In genomic region chr9:99906403-99907207, GRCh38 we compare ENCODE assay signal across 8 cellular contexts. TPM values are rescaled to one million over a fixed set of nuclear protein-coding genes. Genes with fewer than 3 reads are reported as not detected.
DNase-seq lines count a peak whose midpoint lies in the region; ATAC-seq and TF ChIP-seq lines count a peak whose summit lies in the region.

TSS of gene STX17 (plus strand) at chr9:99906654. CDS start at chr9:99915240, 8,586 bp downstream.

- intact Hi-C loops in right lobe of liver (cut with DNase I), result no loop called here

- peak within 1 kb of the TSS; percentile 77 to 90 (median 88) for H3K4me3 ChIP-seq in right lobe of liver

- WGBS in right lobe of liver (ENCODE audit: insufficient coverage, low coverage, low lambda C conversion rate, missing lambda C conversion rate), result 3% methylated on average over 12 of the region's 76 CpGs

- peak within 1 kb of the TSS; percentile 96 to 99 (median 99) for H3K27ac ChIP-seq in right lobe of liver

- H3K4me1 ChIP-seq in right lobe of liver, result peaks cover 0 to 10% (median 3%) of the 10 kb centered on the region in 4 donors

- no peaks in the 10 kb centered on the region for H3K9me3 ChIP-seq in right lobe of liver

- TF ChIP-seq CTCF in right lobe of liver (IDR thresholded peaks at IDR 0.05), result peak in 1 of 4 donors; percentile 9

- no peaks in the 10 kb centered on the region for H3K36me3 ChIP-seq in right lobe of liver

- ATAC-seq in GM19025 (IDR thresholded peaks at IDR 0.05; ENCODE audit: low read depth, unreplicated experiment) (peak; percentile 79), HG03342 (IDR thresholded peaks at IDR 0.05; ENCODE audit: unreplicated experiment) (peak; percentile 87), right lobe of liver (peak; percentile 92 to 98 (median 95))

- no peaks in the 10 kb centered on the region for H3K27me3 ChIP-seq in right lobe of liver

- peak; percentile 85 for TF ChIP-seq POLR2A in right lobe of liver (IDR thresholded peaks at IDR 0.05)

- DNase-seq in AML-193 (lab: John Stamatoyannopoulos, UW), result peak; percentile 45 to 49
- peak; percentile 64 to 82 for DNase-seq in NCI-H526 (lab: John Stamatoyannopoulos, UW)
- DNase-seq in activated CD4-positive, alpha-beta T cell treated with anti-CD3 and anti-CD28 coated beads, Interleukin-2, amount 50 U/mL, for 4 hours, result peak; percentile 72 to 74
- DNase-seq in dermis microvascular lymphatic vessel endothelial cell (ENCODE audit: low read depth in 2 of 2), result peak; percentile 56 to 71
- DNase-seq in right lobe of liver, result peak; percentile 87 to 89 (median 89)
- DNase-seq in stimulated activated CD4-positive, alpha-beta T cell treated with anti-CD3 and anti-CD28 coated beads, Interleukin-4, amount 100 ng/mL, for 4 hours, result peak; percentile 77 to 81

RNA-seq across cellular contexts. Expression of gene STX17, which starts in this region (rescaled TPM):
- 12.3 and 13.1 TPM in 2 replicates for total RNA-seq in dermis microvascular lymphatic vessel endothelial cell
- total RNA-seq in right lobe of liver, result 10 to 100 TPM; 19.9 to 28.2 (median 23.2) TPM

Comparison
In these comparisons a context has a peak if more than half of its experiments do, and no peak if none do; other contexts are left out.
1. Peak in every context shown above with its lines: DNase-seq, ATAC-seq, H3K4me3 ChIP-seq and H3K27ac ChIP-seq.